Comparison of ENCODE assay signal across 6 cellular contexts in the genomic region with DNA sequence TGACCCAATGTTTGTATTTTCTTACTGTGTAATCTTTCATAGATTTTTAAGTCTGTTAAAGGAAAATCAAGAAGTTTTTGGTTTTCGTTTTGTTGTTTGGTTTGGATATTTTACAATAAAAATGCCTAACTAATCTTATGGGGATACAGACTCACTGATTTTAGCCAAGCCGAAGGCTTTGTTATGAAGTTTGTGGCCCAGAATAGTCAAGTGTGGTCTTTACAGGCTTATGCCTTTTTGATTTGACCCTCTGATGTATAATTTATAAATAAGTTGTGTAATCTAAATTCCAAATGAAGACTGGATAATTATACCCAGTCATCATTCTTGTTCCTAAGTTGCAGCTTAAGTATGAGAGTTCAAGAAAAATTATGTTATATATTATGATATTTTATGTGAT.
"Had no signal": no experiment of that assay in that cellular context is flagged by ENCODE, and none has a peak within 500 bp of the region (broad histone marks: within the 10 kb centered on the region; RNA-seq: fewer than 3 reads in every experiment).

No MANE protein-coding gene starts in this region.

- DNase-seq: H9, HCEC 1CT, KBM-7 had no signal

- H3K4me2 ChIP-seq: GM23338 had no signal

- ATAC-seq: GM23338, HepG2 had no signal

- H3K27ac ChIP-seq: HL-60 had no signal

- H2AFZ ChIP-seq: GM23338 had no signal

- H3K4me3 ChIP-seq: GM23338 had no signal
